Comparison of ENCODE assay signal across 26 cellular contexts in the genomic region with DNA sequence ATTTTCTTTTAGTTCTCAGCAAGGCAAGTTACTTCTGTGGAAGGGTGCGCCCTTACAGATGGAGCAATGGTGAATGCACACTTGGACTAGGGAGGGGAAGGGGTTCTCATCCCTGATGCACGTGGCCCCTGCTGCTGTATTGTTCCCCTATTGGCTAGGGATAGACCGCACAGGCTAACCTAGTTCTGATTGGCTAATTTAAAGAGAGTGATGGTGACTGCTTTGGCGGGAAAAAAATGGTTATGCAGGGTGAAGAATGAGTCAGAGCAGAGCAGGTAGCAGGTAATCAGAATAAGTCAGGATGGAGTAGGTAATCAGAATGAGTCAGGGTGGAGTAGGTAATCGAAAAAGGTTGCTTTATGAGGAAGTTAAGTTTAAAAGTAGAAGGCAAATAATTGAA.
"Had no signal": no experiment of that assay in that cellular context is flagged by ENCODE, and none has a peak within 500 bp of the region (broad histone marks: within the 10 kb centered on the region; RNA-seq: fewer than 3 reads in every experiment).

No MANE protein-coding gene starts in this region.

- H3K9me3 ChIP-seq: prostate gland, sigmoid colon, testis, tibial artery had no signal

- H3K27me3 ChIP-seq: neural progenitor cell, right atrium auricular region, sigmoid colon, testis had no signal

- H3K4me1 ChIP-seq: esophagus muscularis mucosa, heart right ventricle, left lung, prostate gland, right atrium auricular region, sigmoid colon, testis, tibial artery had no signal

- DNase-seq: dorsolateral prefrontal cortex; effector CD4-positive, alpha-beta T cell; foreskin melanocyte; glutamatergic neuron; heart right ventricle; hypothalamus; kidney; left cardiac atrium; left lung; mesendoderm; midbrain; naive thymus-derived CD4-positive, alpha-beta T cell; sigmoid colon; stimulated activated CD4-positive, alpha-beta T cell treated with anti-CD3 and anti-CD28 coated beads, Interleukin-2, amount 100 ng/mL, for 24 hours; stimulated activated CD4-positive, alpha-beta T cell treated with anti-CD3 and anti-CD28 coated beads, Interleukin-4, amount 100 ng/mL, for 4 hours; stimulated activated naive CD8-positive, alpha-beta T cell treated with anti-CD3 and anti-CD28 coated beads, Interleukin-15, Interleukin-2, amounts not matched to agents 100 U/mL and 50 U/mL, for 24 hours; substantia nigra; testis; tibial artery had no signal

- H3K36me3 ChIP-seq: esophagus muscularis mucosa, heart right ventricle, left lung, neural progenitor cell, prostate gland, right atrium auricular region, sigmoid colon, tibial artery had no signal

- H3K27ac ChIP-seq: dorsolateral prefrontal cortex, epithelial cell of prostate, esophagus muscularis mucosa, heart right ventricle, left lung, neural progenitor cell, prostate gland, right atrium auricular region, sigmoid colon, testis, tibial artery had no signal

- H2AFZ ChIP-seq: neural progenitor cell had no signal

- H3K4me3 ChIP-seq: dorsolateral prefrontal cortex, esophagus muscularis mucosa, heart right ventricle, left lung, neural progenitor cell, prostate gland, right atrium auricular region, sigmoid colon, testis, tibial artery had no signal

- H3K9ac ChIP-seq: neural progenitor cell had no signal

- FAIRE-seq: colon, kidney had no signal

- H3K4me2 ChIP-seq: neural progenitor cell had no signal

- ATAC-seq: heart right ventricle; left cardiac atrium; left lung; naive thymus-derived CD4-positive, alpha-beta T cell; stimulated activated memory B cell treated with anti-CD40 and anti-IgM and Interleukin-4, amounts not matched to agents 10 μg/mL and 1 μg/mL and 100 μg/mL, for 72 hours; stimulated activated naive CD8-positive, alpha-beta T cell treated with anti-CD3 and anti-CD28 coated beads, Interleukin-15, Interleukin-2, amounts not matched to agents 100 U/mL and 50 U/mL, for 24 hours had no signal
